24 cellular contexts compared by ENCODE assay signal in genomic region chr14:104593710-104594121, GRCh38. TPM values are rescaled to one million over a fixed set of nuclear protein-coding genes. Genes with fewer than 3 reads are reported as not detected.
"Had no signal": no experiment of that assay in that cellular context is flagged by ENCODE, and none has a peak within 500 bp of the region (broad histone marks: within the 10 kb centered on the region; RNA-seq: fewer than 3 reads in every experiment).

No MANE protein-coding gene starts in this region.

- H3K27ac ChIP-seq: neural progenitor cell, thyroid gland, upper lobe of right lung had no signal

- H3K9me3 ChIP-seq: thyroid gland, upper lobe of right lung had no signal

- H3K36me3 ChIP-seq: neural progenitor cell, thyroid gland, upper lobe of right lung had no signal

- H3K27me3 ChIP-seq: neural progenitor cell, thyroid gland had no signal

- H3K27me3 Mint-ChIP-seq: stimulated activated naive CD8-positive, alpha-beta T cell treated with anti-CD3 and anti-CD28 coated beads, Interleukin-15, Interleukin-2, amounts not matched to agents 100 ng/mL and 50 ng/mL, for 24 hours had no signal

- H3K4me3 ChIP-seq: neural progenitor cell, thyroid gland, upper lobe of right lung had no signal

- H3K36me3 Mint-ChIP-seq: activated naive CD8-positive, alpha-beta T cell; naive thymus-derived CD4-positive, alpha-beta T cell; neural progenitor cell had no signal

- H3K4me1 ChIP-seq: neural progenitor cell, thyroid gland, upper lobe of right lung had no signal

- DNase-seq: activated CD4-positive, alpha-beta T cell treated with anti-CD3 and anti-CD28 coated beads for 1 hour; activated naive CD4-positive, alpha-beta T cell; activated T-cell treated with anti-CD3 and anti-CD28 coated beads, Interleukin-2, amount 50 U/mL, for 24 hours; cerebellar nuclear complex; cortex of kidney; head of caudate nucleus; islet precursor cell; naive thymus-derived CD4-positive, alpha-beta T cell; stimulated activated CD4-positive, alpha-beta T cell treated with anti-CD3 and anti-CD28 coated beads, Interleukin-1b, Interleukin-23, amount 100 ng/mL, for 48 hours; substantia nigra; T-helper 9 cell; thyroid gland; upper lobe of right lung had no signal

- H3K4me3 Mint-ChIP-seq: activated naive CD8-positive, alpha-beta T cell; activated T-cell treated with anti-CD3 and anti-CD28 coated beads, Interleukin-2, amount 50 U/mL, for 24 hours; naive thymus-derived CD4-positive, alpha-beta T cell; neural progenitor cell; stimulated activated naive CD8-positive, alpha-beta T cell treated with anti-CD3 and anti-CD28 coated beads, Interleukin-15, Interleukin-2, amounts not matched to agents 100 ng/mL and 50 ng/mL, for 24 hours had no signal

- ATAC-seq: naive thymus-derived CD4-positive, alpha-beta T cell; upper lobe of right lung had no signal

- H3K9ac ChIP-seq: neural progenitor cell had no signal

- H3K9me3 Mint-ChIP-seq: activated T-cell treated with anti-CD3 and anti-CD28 coated beads, Interleukin-2, amount 50 U/mL, for 24 hours; activated T-helper 2 cell treated with anti-CD3 and anti-CD28 coated beads, Interferon-gamma antibody, Interleukin-2, Interleukin-4, amounts not matched to agents 10 μg/mL and 5 μg/mL and 100 μg/mL, durations not matched to agents 14 hours and 24 hours and 36 hours; neural progenitor cell; stimulated activated naive CD8-positive, alpha-beta T cell treated with anti-CD3 and anti-CD28 coated beads, Interleukin-15, Interleukin-2, amounts not matched to agents 100 ng/mL and 50 ng/mL, for 24 hours had no signal

RNA-seq across cellular contexts. Expression of gene TMEM179, which starts 10.9 kb away (rescaled TPM):
- total RNA-seq: bronchial epithelial cell, epithelial cell of proximal tubule, lung microvascular endothelial cell, osteoblast, upper lobe of right lung had no signal

RNA-seq across cellular contexts. Expression of gene C14orf180, which starts 14.2 kb away (rescaled TPM):
- total RNA-seq: activated T-helper 2 cell treated with anti-CD3 and anti-CD28 coated beads, Interferon-gamma antibody, Interleukin-2, Interleukin-4, amounts not matched to agents 10 μg/mL and 5 μg/mL and 100 μg/mL, durations not matched to agents 14 hours and 24 hours and 36 hours; bronchial epithelial cell; epithelial cell of proximal tubule; fibroblast of lung; frontal cortex; lung microvascular endothelial cell; naive thymus-derived CD4-positive, alpha-beta T cell; osteoblast; T-helper 1 cell treated with Interleukin-12 subunit alpha and Interleukin-12 subunit beta and Interleukin-4 antibody, amounts not matched to agents 30 ng/mL and 1 ng/mL, for 36 hours had no signal
